Comparison of ENCODE assay signal across 1 cellular context in genomic region chr2:8543412-8544167, GRCh38.
TF ChIP-seq lines count a peak whose summit lies in the region.

No MANE protein-coding gene starts in this region.

TF ChIP-seq in K562, 482 proteins besides CTCF, POLR2A, EP300 and RAD21 (continued from another document):
- TF ChIP-seq, protein P1, sequence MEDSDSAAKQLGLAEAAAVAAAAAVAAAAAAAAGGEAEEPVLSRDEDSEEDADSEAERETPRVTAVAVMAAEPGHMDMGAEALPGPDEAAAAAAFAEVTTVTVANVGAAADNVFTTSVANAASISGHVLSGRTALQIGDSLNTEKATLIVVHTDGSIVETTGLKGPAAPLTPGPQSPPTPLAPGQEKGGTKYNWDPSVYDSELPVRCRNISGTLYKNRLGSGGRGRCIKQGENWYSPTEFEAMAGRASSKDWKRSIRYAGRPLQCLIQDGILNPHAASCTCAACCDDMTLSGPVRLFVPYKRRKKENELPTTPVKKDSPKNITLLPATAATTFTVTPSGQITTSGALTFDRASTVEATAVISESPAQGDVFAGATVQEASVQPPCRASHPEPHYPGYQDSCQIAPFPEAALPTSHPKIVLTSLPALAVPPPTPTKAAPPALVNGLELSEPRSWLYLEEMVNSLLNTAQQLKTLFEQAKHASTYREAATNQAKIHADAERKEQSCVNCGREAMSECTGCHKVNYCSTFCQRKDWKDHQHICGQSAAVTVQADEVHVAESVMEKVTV (CRISPR knock-in tag; IDR thresholded peaks at IDR 0.05), result no peak
- TF ChIP-seq FOXA1 (IDR thresholded peaks at IDR 0.05; ENCODE audit: borderline replicate concordance), result no peak
- 0 out of 2 replicates have a peak, but pooled peaks have one; percentile 46 for TF ChIP-seq ZNF311 (CRISPR knock-in tag; IDR thresholded peaks at IDR 0.05)
- TF ChIP-seq ZBTB17 (CRISPR knock-in tag; IDR thresholded peaks at IDR 0.05), result 0 out of 2 replicates have a peak, but pooled peaks have one; percentile 55
